In the genomic region with DNA sequence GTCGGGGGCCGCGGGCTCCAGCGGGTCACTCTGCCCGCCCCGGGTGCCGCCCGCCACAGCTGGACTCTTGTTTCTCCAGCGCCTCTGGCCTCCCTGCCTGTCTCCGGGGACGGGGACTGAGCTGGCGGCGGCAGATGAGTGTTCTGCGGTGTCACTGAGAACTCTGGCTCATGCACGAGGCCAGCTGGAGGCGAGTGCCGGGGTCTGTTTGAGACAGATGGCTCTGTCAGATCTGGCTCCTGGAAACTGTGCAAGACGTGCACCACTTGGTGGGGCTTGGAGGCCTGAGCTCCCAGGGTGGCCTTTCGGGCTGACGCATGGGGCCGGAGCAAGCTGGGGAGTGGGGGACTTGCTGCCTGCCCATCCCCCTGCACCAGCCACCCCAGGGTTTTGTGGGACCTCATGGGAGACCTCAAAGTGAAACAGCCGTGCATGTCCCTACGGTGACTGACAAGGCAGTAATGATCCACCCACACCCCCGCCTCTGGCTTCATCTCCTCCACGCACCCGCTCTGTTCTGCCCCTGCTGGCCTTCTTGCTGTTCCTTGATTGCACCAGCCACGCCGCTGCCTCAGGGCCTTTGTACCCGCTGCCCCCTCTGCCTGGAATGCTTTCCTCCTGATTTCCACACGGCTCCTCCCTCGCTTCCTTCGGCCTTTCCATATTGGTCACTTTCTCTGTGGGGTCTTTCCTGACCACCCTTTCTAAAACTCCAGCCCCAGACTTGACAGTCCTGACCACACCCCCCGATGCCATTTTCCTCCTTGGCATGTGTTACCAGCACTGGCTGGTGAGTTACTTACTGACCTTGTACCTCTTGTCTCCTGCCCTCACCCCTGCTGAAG, we compare ENCODE assay signal across 10 cellular contexts.
DNase-seq lines count a peak whose midpoint lies in the region; ATAC-seq and TF ChIP-seq lines count a peak whose summit lies in the region.
"Had no signal": no experiment of that assay in that cellular context is flagged by ENCODE, and none has a peak within 500 bp of the region (broad histone marks: within the 10 kb centered on the region; RNA-seq: fewer than 3 reads in every experiment).

No MANE protein-coding gene starts in this region.

- no peaks in the 10 kb centered on the region for H3K9me3 Mint-ChIP-seq in WTC11
- H3K9me3 Mint-ChIP-seq in activated T-helper 1 cell treated with anti-CD3 and anti-CD28 coated beads, Interleukin-12 subunit alpha, Interleukin-12 subunit beta, Interleukin-2, Interleukin-4 antibody, amounts not matched to agents 30 ng/mL and 10 ng/mL and 1 ng/mL, durations not matched to agents 14 hours and 24 hours and 36 hours = no peaks in the 10 kb centered on the region
- no peaks in the 10 kb centered on the region for H3K9me3 Mint-ChIP-seq in stimulated activated effector memory CD8-positive, alpha-beta T cell treated with anti-CD3 and anti-CD28 coated beads, Interleukin-12 subunit alpha, Interleukin-12 subunit beta, amount 100 ng/mL, for 72 hours

- ATAC-seq in WTC11 = no peak
- ATAC-seq in left ventricle myocardium superior = peak; percentile 42
- ATAC-seq in stimulated activated effector memory CD8-positive, alpha-beta T cell treated with anti-CD3 and anti-CD28 coated beads, Interleukin-12 subunit alpha, Interleukin-12 subunit beta, amount 100 ng/mL, for 72 hours = no peak
- ATAC-seq: esophagus mucosa had no signal

- TF ChIP-seq CTCF in WTC11 (IDR thresholded peaks at IDR 0.05) = no peak

- DNase-seq in Daoy (ENCODE audit: low read depth) = peak; percentile 37
- DNase-seq in WTC11 (ENCODE audit: low spot score) = no peak
- peak; percentile 73 for DNase-seq in left ventricle myocardium superior
- DNase-seq in skeletal muscle cell (ENCODE audit: low read depth) = peak; percentile 27
- DNase-seq in activated T-helper 1 cell treated with anti-CD3 and anti-CD28 coated beads, Interleukin-12 subunit alpha, Interleukin-12 subunit beta, Interleukin-2, Interleukin-4 antibody, amounts not matched to agents 30 ng/mL and 10 ng/mL and 1 ng/mL, durations not matched to agents 14 hours and 24 hours and 36 hours (ENCODE audit: low spot score) = no peak
- no peak for DNase-seq in effector CD8-positive, alpha-beta T cell (lab: John Stamatoyannopoulos, UW)
- DNase-seq in LoVo (ENCODE audit: low spot score) = no peak
- DNase-seq in stimulated activated effector memory CD8-positive, alpha-beta T cell treated with anti-CD3 and anti-CD28 coated beads, Interleukin-12 subunit alpha, Interleukin-12 subunit beta, amount 100 ng/mL, for 72 hours (ENCODE audit: low spot score in 2 of 2) = no peak

- no peaks in the 10 kb centered on the region for H3K36me3 Mint-ChIP-seq in WTC11
- no peaks in the 10 kb centered on the region for H3K36me3 Mint-ChIP-seq in activated T-helper 1 cell treated with anti-CD3 and anti-CD28 coated beads, Interleukin-12 subunit alpha, Interleukin-12 subunit beta, Interleukin-2, Interleukin-4 antibody, amounts not matched to agents 30 ng/mL and 10 ng/mL and 1 ng/mL, durations not matched to agents 14 hours and 24 hours and 36 hours (ENCODE audit: low read depth)
- no peaks in the 10 kb centered on the region for H3K36me3 Mint-ChIP-seq in stimulated activated effector memory CD8-positive, alpha-beta T cell treated with anti-CD3 and anti-CD28 coated beads, Interleukin-12 subunit alpha, Interleukin-12 subunit beta, amount 100 ng/mL, for 72 hours

- CTCF ChIA-PET in WTC11 (lab: Charles Lee) = interaction anchor here (0.6 to 2.0 kb wide), 6 partner anchors 10 to 133 kb away, joined by 3 to 7 read pairs (median 4); no protein-coding TSS in a partner anchor

- H3K4me3 ChIP-seq in skeletal muscle cell (ENCODE audit: low read depth, low read length) = no peak overlapping the region
- H3K4me3 ChIP-seq: prostate gland had no signal

- H3K27ac Mint-ChIP-seq in WTC11 = no peak overlapping the region
- H3K27ac Mint-ChIP-seq in activated T-helper 1 cell treated with anti-CD3 and anti-CD28 coated beads, Interleukin-12 subunit alpha, Interleukin-12 subunit beta, Interleukin-2, Interleukin-4 antibody, amounts not matched to agents 30 ng/mL and 10 ng/mL and 1 ng/mL, durations not matched to agents 14 hours and 24 hours and 36 hours = no peak overlapping the region
- H3K27ac Mint-ChIP-seq in stimulated activated effector memory CD8-positive, alpha-beta T cell treated with anti-CD3 and anti-CD28 coated beads, Interleukin-12 subunit alpha, Interleukin-12 subunit beta, amount 100 ng/mL, for 72 hours = no peak overlapping the region

- H3K4me1 Mint-ChIP-seq in WTC11 = peaks cover 3% of the 10 kb centered on the region; the same call in 1 of the 2 replicates
- H3K4me1 Mint-ChIP-seq in activated T-helper 1 cell treated with anti-CD3 and anti-CD28 coated beads, Interleukin-12 subunit alpha, Interleukin-12 subunit beta, Interleukin-2, Interleukin-4 antibody, amounts not matched to agents 30 ng/mL and 10 ng/mL and 1 ng/mL, durations not matched to agents 14 hours and 24 hours and 36 hours (ENCODE audit: low read depth) = no peaks in the 10 kb centered on the region
- no peaks in the 10 kb centered on the region for H3K4me1 Mint-ChIP-seq in stimulated activated effector memory CD8-positive, alpha-beta T cell treated with anti-CD3 and anti-CD28 coated beads, Interleukin-12 subunit alpha, Interleukin-12 subunit beta, amount 100 ng/mL, for 72 hours

- no peaks in the 10 kb centered on the region for H3K27me3 Mint-ChIP-seq in WTC11 (ENCODE audit: low read depth)
- H3K27me3 Mint-ChIP-seq in activated T-helper 1 cell treated with anti-CD3 and anti-CD28 coated beads, Interleukin-12 subunit alpha, Interleukin-12 subunit beta, Interleukin-2, Interleukin-4 antibody, amounts not matched to agents 30 ng/mL and 10 ng/mL and 1 ng/mL, durations not matched to agents 14 hours and 24 hours and 36 hours (ENCODE audit: insufficient read depth) = no peaks in the 10 kb centered on the region

- POLR2A ChIA-PET in WTC11 (lab: Charles Lee) = no interaction called here

- intact Hi-C loops in left ventricle myocardium superior (cut with micrococcal nuclease) = no loop called here
- intact Hi-C loops in activated T-helper 1 cell treated with anti-CD3 and anti-CD28 coated beads, Interleukin-12 subunit alpha, Interleukin-12 subunit beta, Interleukin-2, Interleukin-4 antibody, amounts not matched to agents 30 ng/mL and 10 ng/mL and 1 ng/mL, durations not matched to agents 14 hours and 24 hours and 36 hours (cut with micrococcal nuclease) = no loop called here

- no peak overlapping the region for H3K4me3 Mint-ChIP-seq in WTC11
- H3K4me3 Mint-ChIP-seq in activated T-helper 1 cell treated with anti-CD3 and anti-CD28 coated beads, Interleukin-12 subunit alpha, Interleukin-12 subunit beta, Interleukin-2, Interleukin-4 antibody, amounts not matched to agents 30 ng/mL and 10 ng/mL and 1 ng/mL, durations not matched to agents 14 hours and 24 hours and 36 hours = no peak overlapping the region
- no peak overlapping the region for H3K4me3 Mint-ChIP-seq in stimulated activated effector memory CD8-positive, alpha-beta T cell treated with anti-CD3 and anti-CD28 coated beads, Interleukin-12 subunit alpha, Interleukin-12 subunit beta, amount 100 ng/mL, for 72 hours

TF ChIP-seq in WTC11, 78 proteins besides CTCF, POLR2A, EP300 and RAD21:
- 0 out of 2 replicates have a peak, but pooled peaks have one; percentile 26 for TF ChIP-seq GTF2I (CRISPR knock-in tag; conservative IDR thresholded peaks at IDR 0.05)
- TF ChIP-seq, protein P1, sequence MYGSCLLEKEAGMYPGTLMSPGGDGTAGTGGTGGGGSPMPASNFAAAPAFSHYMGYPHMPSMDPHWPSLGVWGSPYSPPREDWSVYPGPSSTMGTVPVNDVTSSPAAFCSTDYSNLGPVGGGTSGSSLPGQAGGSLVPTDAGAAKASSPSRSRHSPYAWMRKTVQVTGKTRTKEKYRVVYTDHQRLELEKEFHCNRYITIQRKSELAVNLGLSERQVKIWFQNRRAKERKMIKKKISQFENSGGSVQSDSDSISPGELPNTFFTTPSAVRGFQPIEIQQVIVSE (CRISPR knock-in tag; IDR thresholded peaks at IDR 0.05; ENCODE audit: borderline replicate concordance) = no peak

Comparison
In these comparisons a context has a peak if more than half of its experiments do, and no peak if none do; other contexts are left out.
1. DNase-seq: peak in Daoy (single experiment), left ventricle myocardium superior (single experiment) and skeletal muscle cell (single experiment); none in WTC11 (single experiment), activated T-helper 1 cell treated with anti-CD3 and anti-CD28 coated beads, Interleukin-12 subunit alpha, Interleukin-12 subunit beta, Interleukin-2, Interleukin-4 antibody, amounts not matched to agents 30 ng/mL and 10 ng/mL and 1 ng/mL, durations not matched to agents 14 hours and 24 hours and 36 hours (single experiment), effector CD8-positive, alpha-beta T cell (single experiment), LoVo (single experiment) and stimulated activated effector memory CD8-positive, alpha-beta T cell treated with anti-CD3 and anti-CD28 coated beads, Interleukin-12 subunit alpha, Interleukin-12 subunit beta, amount 100 ng/mL, for 72 hours (0 of 2).